Comparison of ENCODE assay signal across 8 cellular contexts in the genomic region with DNA sequence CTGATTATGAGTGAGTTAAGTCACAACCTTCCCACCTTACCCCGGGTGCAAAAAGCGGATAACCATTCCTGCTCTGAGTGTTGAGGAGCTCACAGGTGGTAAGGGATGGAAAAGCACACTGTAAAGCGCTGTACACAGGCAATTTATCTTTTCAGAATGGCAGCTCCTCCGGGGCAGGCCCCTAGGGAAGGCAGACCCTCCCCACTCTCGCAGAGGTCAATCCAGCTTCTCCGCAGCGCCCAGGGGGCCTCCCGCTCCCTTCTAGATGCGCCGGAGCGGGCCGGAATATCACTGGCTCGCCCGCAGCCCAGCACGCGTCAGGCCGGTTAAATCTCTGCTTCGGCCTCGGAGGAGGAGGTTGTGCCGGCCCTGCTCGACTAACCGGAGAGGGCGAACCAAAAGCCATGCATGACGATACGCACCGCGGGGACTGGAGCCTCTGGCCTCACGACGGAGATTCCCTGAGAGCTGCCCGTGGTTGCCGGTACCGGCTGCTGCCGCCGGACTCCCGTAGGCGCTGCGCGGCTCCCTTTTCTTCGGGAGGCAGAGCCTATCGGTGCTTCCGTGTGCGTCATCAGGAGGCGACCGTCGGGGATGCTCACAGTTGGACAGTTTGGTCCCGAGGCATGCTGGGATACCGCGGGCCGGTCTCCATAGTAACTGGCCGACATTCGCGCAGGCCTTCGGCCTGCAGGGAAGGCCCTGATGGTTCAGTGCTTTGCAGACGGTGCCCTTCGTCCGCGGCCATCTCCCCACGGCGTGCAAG. TPM values are rescaled to one million over a fixed set of nuclear protein-coding genes. Genes with fewer than 3 reads are reported as not detected.
A peak's percentile ranks its signal among the peaks of the same experiment; 100 is the strongest.
DNase-seq lines count a peak whose midpoint lies in the region; ATAC-seq and TF ChIP-seq lines count a peak whose summit lies in the region.

A gene with protein sequence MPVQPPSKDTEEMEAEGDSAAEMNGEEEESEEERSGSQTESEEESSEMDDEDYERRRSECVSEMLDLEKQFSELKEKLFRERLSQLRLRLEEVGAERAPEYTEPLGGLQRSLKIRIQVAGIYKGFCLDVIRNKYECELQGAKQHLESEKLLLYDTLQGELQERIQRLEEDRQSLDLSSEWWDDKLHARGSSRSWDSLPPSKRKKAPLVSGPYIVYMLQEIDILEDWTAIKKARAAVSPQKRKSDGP (minus strand): TSS at position 555 of the 766 bp plus-strand sequence. CDS start 2,870 bp downstream, outside the sequence.

- H3K27ac ChIP-seq in gastroesophageal sphincter: peak within 1 kb of the TSS; percentile 66 to 96 (median 90)
- peak within 1 kb of the TSS; percentile 86 for H3K27ac ChIP-seq in neutrophil

- peaks cover 3% of the 10 kb centered on the region for H3K27me3 Mint-ChIP-seq in activated naive CD4-positive, alpha-beta T cell treated with anti-CD3 and anti-CD28 coated beads for 36 hours (ENCODE audit: low read depth)

- POLR2A ChIA-PET in HEK293T (lab: Yijun Ruan, JAX): interaction anchor here (1.0 to 4.4 kb wide), 7 partner anchors 9 to 498 kb away, joined by 3 to 19 read pairs (median 4); a partner anchor contains a TSS

- peak; percentile 90 for ATAC-seq in gastroesophageal sphincter

- H3K4me3 Mint-ChIP-seq in activated naive CD4-positive, alpha-beta T cell treated with anti-CD3 and anti-CD28 coated beads for 36 hours: peak within 1 kb of the TSS; percentile 93

- peaks cover 0 to 53% (median 28%) of the 10 kb centered on the region in 3 donors for H3K4me1 ChIP-seq in gastroesophageal sphincter
- H3K4me1 ChIP-seq in neutrophil (ENCODE audit: control insufficient read depth in 1 of 2, insufficient read depth in 1 of 2, low read depth in 1 of 2, low read length in 1 of 2): peaks cover 31% of the 10 kb centered on the region in 2 experiments

- CTCF ChIA-PET in HEK293T (lab: Yijun Ruan, JAX): interaction anchor here (0.6 to 1.9 kb wide), 2 partner anchors 23 to 33 kb away, joined by 3 to 4 read pairs; no protein-coding TSS in a partner anchor
- CTCF ChIA-PET in activated naive CD4-positive, alpha-beta T cell treated with anti-CD3 and anti-CD28 coated beads for 36 hours (lab: Charles Lee): interaction anchor here (0.6 to 5.9 kb wide), 5 partner anchors 8 to 44 kb away, joined by 3 to 32 read pairs (median 4); a partner anchor contains a TSS

- intact Hi-C loops in activated naive CD4-positive, alpha-beta T cell treated with anti-CD3 and anti-CD28 coated beads for 36 hours (cut with micrococcal nuclease): loop anchor here (1.0 to 5.0 kb wide), 9 partner anchors 8 to 273 kb away; a partner anchor contains a TSS

- H3K27ac Mint-ChIP-seq in activated naive CD4-positive, alpha-beta T cell treated with anti-CD3 and anti-CD28 coated beads for 36 hours: peak within 1 kb of the TSS; percentile 85

- TF ChIP-seq EP300 in gastroesophageal sphincter (IDR thresholded peaks at IDR 0.05): no peak

- DNase-seq in GF-D8 (lab: John Stamatoyannopoulos, UW): peak; percentile 83
- peak; percentile 93 for DNase-seq in HEK293T (ENCODE audit: extremely low spot score)
- DNase-seq in NB4 (ENCODE audit: low read depth): peak; percentile 98
- DNase-seq in SK-N-DZ (ENCODE audit: low spot score): peak; percentile 95
- peak; percentile 99 for DNase-seq in activated naive CD4-positive, alpha-beta T cell treated with anti-CD3 and anti-CD28 coated beads for 36 hours

- H3K27me3 ChIP-seq in gastroesophageal sphincter (no peaks in the 10 kb centered on the region), neutrophil (peaks cover 38% of the 10 kb centered on the region)

- no peaks in the 10 kb centered on the region for H3K9me3 Mint-ChIP-seq in activated naive CD4-positive, alpha-beta T cell treated with anti-CD3 and anti-CD28 coated beads for 36 hours

- H3K4me1 Mint-ChIP-seq in activated naive CD4-positive, alpha-beta T cell treated with anti-CD3 and anti-CD28 coated beads for 36 hours (ENCODE audit: low read depth): peaks cover 42% of the 10 kb centered on the region

- peaks cover 11% of the 10 kb centered on the region for H3K36me3 Mint-ChIP-seq in activated naive CD4-positive, alpha-beta T cell treated with anti-CD3 and anti-CD28 coated beads for 36 hours (ENCODE audit: low read depth)

- H3K36me3 ChIP-seq in gastroesophageal sphincter: peaks cover 0 to 27% of the 10 kb centered on the region in 2 donors
- H3K36me3 ChIP-seq in neutrophil: peaks cover 38% of the 10 kb centered on the region

- H3K4me3 ChIP-seq in NB4 (ENCODE audit: low read depth, low read length) (peak within 1 kb of the TSS; percentile 72), gastroesophageal sphincter (peak within 1 kb of the TSS; percentile 84 to 97), neutrophil (ENCODE audit: low read depth in 1 of 2, low read length in 1 of 2) (peak within 1 kb of the TSS; percentile 84 to 91)

- no peaks in the 10 kb centered on the region for H3K9me3 ChIP-seq in gastroesophageal sphincter
- H3K9me3 ChIP-seq in neutrophil: no peaks in the 10 kb centered on the region

- no peak for TF ChIP-seq CTCF in NB4 (IDR thresholded peaks at IDR 0.05; ENCODE audit: low read depth, low read length)
- TF ChIP-seq CTCF in gastroesophageal sphincter (IDR thresholded peaks at IDR 0.05): peak in 3 of 4 experiments; percentile 46 to 59 (median 50)
- peak; percentile 83 for TF ChIP-seq CTCF in neutrophil (IDR thresholded peaks at IDR 0.05)
- TF ChIP-seq CTCF in subcutaneous adipose tissue (IDR thresholded peaks at IDR 0.05; ENCODE audit: low read depth): no peak

- TF ChIP-seq POLR2A in NB4 (IDR thresholded peaks at IDR 0.05; ENCODE audit: extremely low read depth, insufficient read length) (peak; percentile 86), gastroesophageal sphincter (IDR thresholded peaks at IDR 0.05) (peak; percentile 79 to 84)

- WGBS in gastroesophageal sphincter (ENCODE audit: low coverage in 1 of 2), 2 donors: 0% methylated on average over 1 of the region's 59 CpGs

TF ChIP-seq in HEK293T, 16 proteins besides CTCF, POLR2A, EP300 and RAD21:
- peak; percentile 60 for TF ChIP-seq ELF4 (IDR thresholded peaks at IDR 0.05)
- no peak for TF ChIP-seq FOXK2 (IDR thresholded peaks at IDR 0.05)

RNA-seq across cellular contexts. Expression of the gene that starts here (rescaled TPM):
- 90.6 and 91.7 TPM in 2 replicates for polyA plus RNA-seq in SK-N-DZ (2014; cell fraction: cytosol; rRNA removed)
- 69.4 and 98.9 TPM in 2 replicates for polyA plus RNA-seq in SK-N-DZ (2014; cell fraction: nucleus; rRNA removed)
- 10 to 100 TPM; 24.0 to 25.3 TPM for total RNA-seq in activated naive CD4-positive, alpha-beta T cell treated with anti-CD3 and anti-CD28 coated beads for 36 hours
- total RNA-seq in gastroesophageal sphincter: 10 to 100 TPM; 26.6 to 44.2 (median 35.5) TPM
- total RNA-seq in subcutaneous adipose tissue: 10 to 100 TPM; 20.5 to 47.1 (median 34.7) TPM

Comparison
In these comparisons a context has a peak if more than half of its experiments do, and no peak if none do; other contexts are left out.
1. Peak in every context shown above with its lines: DNase-seq, ATAC-seq, H3K4me3 ChIP-seq and H3K27ac ChIP-seq.
2. CTCF ChIP-seq: peak in gastroesophageal sphincter (3 of 4) and neutrophil (single experiment); none in NB4 (single experiment) and subcutaneous adipose tissue (single experiment).